ENCODE assay signal across 11 cellular contexts in genomic region chr2:217086038-217086522, GRCh38.
DNase-seq lines count a peak whose midpoint lies in the region; ATAC-seq and TF ChIP-seq lines count a peak whose summit lies in the region.
"Had no signal": no experiment of that assay in that cellular context is flagged by ENCODE, and none has a peak within 500 bp of the region (broad histone marks: within the 10 kb centered on the region; RNA-seq: fewer than 3 reads in every experiment).

No MANE protein-coding gene starts in this region.

- no peak overlapping the region for H3K27ac ChIP-seq in psoas muscle
- H3K27ac ChIP-seq: KMS-11, uterus had no signal

- intact Hi-C loops in psoas muscle (cut with DNase I): no loop called here

- 83 to 96% (median 95%) methylated on average over 1 of the region's 1 CpG for WGBS in psoas muscle, 3 donors

- ATAC-seq in activated CD4-positive, CD25-positive, alpha-beta regulatory T cell treated with anti-CD3 and anti-CD28 coated beads, Interleukin-2, amount 50 U/mL, for 24 hours: peak; percentile 23 to 27
- ATAC-seq in HG02610 (IDR thresholded peaks at IDR 0.05; ENCODE audit: unreplicated experiment) (peak; percentile 43), psoas muscle (peak; percentile 57 to 80 (median 68)), SK-N-SH treated with all-trans-retinoic acid at 6 μM for 48 hours (no peak)

- no peaks in the 10 kb centered on the region for H3K4me1 ChIP-seq in psoas muscle
- H3K4me1 ChIP-seq: uterus had no signal

- no peak overlapping the region for H3K4me3 ChIP-seq in psoas muscle
- H3K4me3 ChIP-seq: uterus had no signal

- no peak for DNase-seq in activated CD4-positive, CD25-positive, alpha-beta regulatory T cell (lab: John Stamatoyannopoulos, UW)
- DNase-seq in SKM-1 treated with dmso at 0.1 percent for 144 hours (lab: John Stamatoyannopoulos, UW; ENCODE audit: unreplicated experiment) (peak; percentile 58), psoas muscle (no peak), dermis blood vessel endothelial cell (no peak), DMS153 treated with DMSO at 0.1 percent for 48 hours (lab: John Stamatoyannopoulos, UW; ENCODE audit: unreplicated experiment) (no peak)
- DNase-seq: cerebellar nuclear complex, uterus had no signal

- no peaks in the 10 kb centered on the region for H3K36me3 ChIP-seq in psoas muscle (ENCODE audit: insufficient read depth in 1 of 2, low read depth in 1 of 2)
- H3K36me3 ChIP-seq: uterus had no signal

- TF ChIP-seq CTCF in psoas muscle (IDR thresholded peaks at IDR 0.05): no peak

- H3K9me3 ChIP-seq in psoas muscle: no peaks in the 10 kb centered on the region
- H3K9me3 ChIP-seq: uterus had no signal

- H3K27me3 ChIP-seq in psoas muscle (ENCODE audit: insufficient read depth in 3 of 3, low read length in 2 of 3): no peaks in the 10 kb centered on the region
- H3K27me3 ChIP-seq: uterus had no signal

TF ChIP-seq in SK-N-SH treated with all-trans-retinoic acid at 6 μM for 48 hours, 23 proteins besides CTCF, POLR2A, EP300 and RAD21:
- TF ChIP-seq CREB5 (CRISPR knock-in tag; IDR thresholded peaks at IDR 0.05; ENCODE audit: low read depth) (no peak), ZC3H10 (CRISPR knock-in tag; IDR thresholded peaks at IDR 0.05) (no peak), SNAI2 (CRISPR knock-in tag; IDR thresholded peaks at IDR 0.05) (no peak), PATZ1 (CRISPR knock-in tag; IDR thresholded peaks at IDR 0.05; ENCODE audit: borderline replicate concordance) (no peak), BACH2 (CRISPR knock-in tag; IDR thresholded peaks at IDR 0.05; ENCODE audit: borderline replicate concordance) (no peak), ISL1 (CRISPR knock-in tag; IDR thresholded peaks at IDR 0.05) (no peak), CSRNP3 (CRISPR knock-in tag; IDR thresholded peaks at IDR 0.05) (no peak), TSHZ2 (CRISPR knock-in tag; IDR thresholded peaks at IDR 0.05) (no peak), GLIS3 (CRISPR knock-in tag; IDR thresholded peaks at IDR 0.05) (no peak), ZNF8 (CRISPR knock-in tag; IDR thresholded peaks at IDR 0.05) (no peak), ESRRG (CRISPR knock-in tag; IDR thresholded peaks at IDR 0.05) (no peak)
TF ChIP-seq in SK-N-SH treated with all-trans-retinoic acid at 6 μM for 48 hours: peak in this region for 0.
